In the genomic region with DNA sequence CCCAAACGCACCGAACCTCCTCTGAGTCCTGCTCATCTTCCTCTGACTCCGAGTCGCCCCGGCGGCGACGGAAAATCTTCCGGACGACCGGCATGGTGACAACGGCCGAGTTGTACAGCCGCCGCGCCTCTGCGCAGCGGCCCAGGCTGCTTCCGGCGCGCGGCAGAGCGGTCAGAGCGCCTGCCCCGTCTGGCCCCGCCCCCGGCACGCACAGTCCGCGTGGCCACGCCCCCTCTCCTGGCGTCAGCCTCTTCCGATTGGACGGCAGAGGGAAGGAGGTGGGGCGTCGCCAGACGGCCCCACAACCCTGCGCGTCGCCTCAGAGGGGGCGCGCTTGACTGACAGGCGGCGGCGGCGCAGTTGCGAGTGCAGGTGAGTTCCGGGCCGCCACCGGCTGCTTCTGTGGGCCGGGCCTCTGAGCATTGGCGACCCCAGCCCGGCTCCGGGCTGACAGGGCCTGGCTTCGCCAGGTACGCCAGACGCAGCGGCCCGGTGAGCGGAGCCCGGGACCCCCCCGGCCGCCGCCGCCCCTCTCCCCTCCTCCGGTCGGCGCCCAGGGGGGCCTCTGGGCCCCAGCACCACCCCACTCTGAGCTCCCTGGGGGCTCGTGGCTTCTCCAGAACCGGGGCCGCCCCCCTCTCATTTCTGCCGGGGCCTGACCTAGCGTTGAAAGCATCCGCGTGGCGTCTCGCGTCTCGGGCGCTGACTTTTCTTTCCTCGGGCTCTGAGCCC, we compare ENCODE assay signal across 1 cellular context.
A peak's percentile ranks its signal among the peaks of the same experiment; 100 is the strongest.
TF ChIP-seq lines count a peak whose summit lies in the region.

A gene with protein sequence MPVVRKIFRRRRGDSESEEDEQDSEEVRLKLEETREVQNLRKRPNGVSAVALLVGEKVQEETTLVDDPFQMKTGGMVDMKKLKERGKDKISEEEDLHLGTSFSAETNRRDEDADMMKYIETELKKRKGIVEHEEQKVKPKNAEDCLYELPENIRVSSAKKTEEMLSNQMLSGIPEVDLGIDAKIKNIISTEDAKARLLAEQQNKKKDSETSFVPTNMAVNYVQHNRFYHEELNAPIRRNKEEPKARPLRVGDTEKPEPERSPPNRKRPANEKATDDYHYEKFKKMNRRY (minus strand): TSS at position 148 of the 732 bp plus-strand sequence. CDS start 54 bp downstream, at position 94.
A gene (plus strand): TSS at position 331 of the 732 bp plus-strand sequence. CDS start 17,098 bp downstream, outside the sequence.

TF ChIP-seq in GM12878, 131 proteins besides CTCF, POLR2A, EP300 and RAD21 (continued from another document and continues in another):
- TF ChIP-seq, protein P1, sequence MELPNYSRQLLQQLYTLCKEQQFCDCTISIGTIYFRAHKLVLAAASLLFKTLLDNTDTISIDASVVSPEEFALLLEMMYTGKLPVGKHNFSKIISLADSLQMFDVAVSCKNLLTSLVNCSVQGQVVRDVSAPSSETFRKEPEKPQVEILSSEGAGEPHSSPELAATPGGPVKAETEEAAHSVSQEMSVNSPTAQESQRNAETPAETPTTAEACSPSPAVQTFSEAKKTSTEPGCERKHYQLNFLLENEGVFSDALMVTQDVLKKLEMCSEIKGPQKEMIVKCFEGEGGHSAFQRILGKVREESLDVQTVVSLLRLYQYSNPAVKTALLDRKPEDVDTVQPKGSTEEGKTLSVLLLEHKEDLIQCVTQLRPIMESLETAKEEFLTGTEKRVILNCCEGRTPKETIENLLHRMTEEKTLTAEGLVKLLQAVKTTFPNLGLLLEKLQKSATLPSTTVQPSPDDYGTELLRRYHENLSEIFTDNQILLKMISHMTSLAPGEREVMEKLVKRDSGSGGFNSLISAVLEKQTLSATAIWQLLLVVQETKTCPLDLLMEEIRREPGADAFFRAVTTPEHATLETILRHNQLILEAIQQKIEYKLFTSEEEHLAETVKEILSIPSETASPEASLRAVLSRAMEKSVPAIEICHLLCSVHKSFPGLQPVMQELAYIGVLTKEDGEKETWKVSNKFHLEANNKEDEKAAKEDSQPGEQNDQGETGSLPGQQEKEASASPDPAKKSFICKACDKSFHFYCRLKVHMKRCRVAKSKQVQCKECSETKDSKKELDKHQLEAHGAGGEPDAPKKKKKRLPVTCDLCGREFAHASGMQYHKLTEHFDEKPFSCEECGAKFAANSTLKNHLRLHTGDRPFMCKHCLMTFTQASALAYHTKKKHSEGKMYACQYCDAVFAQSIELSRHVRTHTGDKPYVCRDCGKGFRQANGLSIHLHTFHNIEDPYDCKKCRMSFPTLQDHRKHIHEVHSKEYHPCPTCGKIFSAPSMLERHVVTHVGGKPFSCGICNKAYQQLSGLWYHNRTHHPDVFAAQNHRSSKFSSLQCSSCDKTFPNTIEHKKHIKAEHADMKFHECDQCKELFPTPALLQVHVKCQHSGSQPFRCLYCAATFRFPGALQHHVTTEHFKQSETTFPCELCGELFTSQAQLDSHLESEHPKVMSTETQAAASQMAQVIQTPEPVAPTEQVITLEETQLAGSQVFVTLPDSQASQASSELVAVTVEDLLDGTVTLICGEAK (IDR thresholded peaks at IDR 0.05; ENCODE audit: borderline replicate concordance): peak; percentile 51; the same call in 1 of the 2 replicates
- peak; percentile 55 for TF ChIP-seq MEF2B (IDR thresholded peaks at IDR 0.05; ENCODE audit: partially characterized antibody, poor library complexity, severe bottlenecking)
- TF ChIP-seq RB1 (IDR thresholded peaks at IDR 0.05; ENCODE audit: borderline replicate concordance): no peak; the same call in 1 of the 2 replicates
- TF ChIP-seq EGR1 (IDR thresholded peaks at IDR 0.05; ENCODE audit: borderline replicate concordance in 1 of 2, low read depth in 2 of 2, low read length in 2 of 2): no peak; a peak in 1 of 3 replicates
- TF ChIP-seq ZNF274 (IDR thresholded peaks at IDR 0.05; ENCODE audit: insufficient read depth, insufficient read length): no peak
- TF ChIP-seq ZNF24 (IDR thresholded peaks at IDR 0.05): 0 out of 2 replicates have a peak, but pooled peaks have one; percentile 6
- peak; percentile 56 for TF ChIP-seq SIX5 (IDR thresholded peaks at IDR 0.05; ENCODE audit: low read depth, low read length, severe bottlenecking)
- TF ChIP-seq, protein P2, sequence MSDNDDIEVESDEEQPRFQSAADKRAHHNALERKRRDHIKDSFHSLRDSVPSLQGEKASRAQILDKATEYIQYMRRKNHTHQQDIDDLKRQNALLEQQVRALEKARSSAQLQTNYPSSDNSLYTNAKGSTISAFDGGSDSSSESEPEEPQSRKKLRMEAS (IDR thresholded peaks at IDR 0.05; ENCODE audit: low read depth, low read length): peak; percentile 75
- no peak for TF ChIP-seq FOXM1 (IDR thresholded peaks at IDR 0.05; ENCODE audit: low read depth, low read length)
- TF ChIP-seq, protein P3, sequence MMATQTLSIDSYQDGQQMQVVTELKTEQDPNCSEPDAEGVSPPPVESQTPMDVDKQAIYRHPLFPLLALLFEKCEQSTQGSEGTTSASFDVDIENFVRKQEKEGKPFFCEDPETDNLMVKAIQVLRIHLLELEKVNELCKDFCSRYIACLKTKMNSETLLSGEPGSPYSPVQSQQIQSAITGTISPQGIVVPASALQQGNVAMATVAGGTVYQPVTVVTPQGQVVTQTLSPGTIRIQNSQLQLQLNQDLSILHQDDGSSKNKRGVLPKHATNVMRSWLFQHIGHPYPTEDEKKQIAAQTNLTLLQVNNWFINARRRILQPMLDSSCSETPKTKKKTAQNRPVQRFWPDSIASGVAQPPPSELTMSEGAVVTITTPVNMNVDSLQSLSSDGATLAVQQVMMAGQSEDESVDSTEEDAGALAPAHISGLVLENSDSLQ (IDR thresholded peaks at IDR 0.05): peak; percentile 98
- peak; percentile 60; the same call in 1 of the 2 replicates for TF ChIP-seq CHD2 (IDR thresholded peaks at IDR 0.05; ENCODE audit: borderline replicate concordance, low read depth, low read length)
- peak; percentile 53; the same call in 1 of the 2 replicates for TF ChIP-seq STAT1 (conservative IDR thresholded peaks at IDR 0.05)
- TF ChIP-seq, protein P4, sequence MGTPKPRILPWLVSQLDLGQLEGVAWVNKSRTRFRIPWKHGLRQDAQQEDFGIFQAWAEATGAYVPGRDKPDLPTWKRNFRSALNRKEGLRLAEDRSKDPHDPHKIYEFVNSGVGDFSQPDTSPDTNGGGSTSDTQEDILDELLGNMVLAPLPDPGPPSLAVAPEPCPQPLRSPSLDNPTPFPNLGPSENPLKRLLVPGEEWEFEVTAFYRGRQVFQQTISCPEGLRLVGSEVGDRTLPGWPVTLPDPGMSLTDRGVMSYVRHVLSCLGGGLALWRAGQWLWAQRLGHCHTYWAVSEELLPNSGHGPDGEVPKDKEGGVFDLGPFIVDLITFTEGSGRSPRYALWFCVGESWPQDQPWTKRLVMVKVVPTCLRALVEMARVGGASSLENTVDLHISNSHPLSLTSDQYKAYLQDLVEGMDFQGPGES (IDR thresholded peaks at IDR 0.05): peak; percentile 61; the same call in 1 of the 2 replicates
- TF ChIP-seq, protein P5, sequence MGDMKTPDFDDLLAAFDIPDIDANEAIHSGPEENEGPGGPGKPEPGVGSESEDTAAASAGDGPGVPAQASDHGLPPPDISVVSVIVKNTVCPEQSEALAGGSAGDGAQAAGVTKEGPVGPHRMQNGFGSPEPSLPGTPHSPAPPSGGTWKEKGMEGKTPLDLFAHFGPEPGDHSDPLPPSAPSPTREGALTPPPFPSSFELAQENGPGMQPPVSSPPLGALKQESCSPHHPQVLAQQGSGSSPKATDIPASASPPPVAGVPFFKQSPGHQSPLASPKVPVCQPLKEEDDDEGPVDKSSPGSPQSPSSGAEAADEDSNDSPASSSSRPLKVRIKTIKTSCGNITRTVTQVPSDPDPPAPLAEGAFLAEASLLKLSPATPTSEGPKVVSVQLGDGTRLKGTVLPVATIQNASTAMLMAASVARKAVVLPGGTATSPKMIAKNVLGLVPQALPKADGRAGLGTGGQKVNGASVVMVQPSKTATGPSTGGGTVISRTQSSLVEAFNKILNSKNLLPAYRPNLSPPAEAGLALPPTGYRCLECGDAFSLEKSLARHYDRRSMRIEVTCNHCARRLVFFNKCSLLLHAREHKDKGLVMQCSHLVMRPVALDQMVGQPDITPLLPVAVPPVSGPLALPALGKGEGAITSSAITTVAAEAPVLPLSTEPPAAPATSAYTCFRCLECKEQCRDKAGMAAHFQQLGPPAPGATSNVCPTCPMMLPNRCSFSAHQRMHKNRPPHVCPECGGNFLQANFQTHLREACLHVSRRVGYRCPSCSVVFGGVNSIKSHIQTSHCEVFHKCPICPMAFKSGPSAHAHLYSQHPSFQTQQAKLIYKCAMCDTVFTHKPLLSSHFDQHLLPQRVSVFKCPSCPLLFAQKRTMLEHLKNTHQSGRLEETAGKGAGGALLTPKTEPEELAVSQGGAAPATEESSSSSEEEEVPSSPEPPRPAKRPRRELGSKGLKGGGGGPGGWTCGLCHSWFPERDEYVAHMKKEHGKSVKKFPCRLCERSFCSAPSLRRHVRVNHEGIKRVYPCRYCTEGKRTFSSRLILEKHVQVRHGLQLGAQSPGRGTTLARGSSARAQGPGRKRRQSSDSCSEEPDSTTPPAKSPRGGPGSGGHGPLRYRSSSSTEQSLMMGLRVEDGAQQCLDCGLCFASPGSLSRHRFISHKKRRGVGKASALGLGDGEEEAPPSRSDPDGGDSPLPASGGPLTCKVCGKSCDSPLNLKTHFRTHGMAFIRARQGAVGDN (IDR thresholded peaks at IDR 0.05): no peak
- peak; percentile 94 to 99 for TF ChIP-seq BHLHE40 (IDR thresholded peaks at IDR 0.05; ENCODE audit: borderline replicate concordance in 1 of 2, low read depth in 2 of 2, low read length in 1 of 2)
- TF ChIP-seq HDAC6 (IDR thresholded peaks at IDR 0.05; ENCODE audit: unreplicated experiment): no peak
- TF ChIP-seq POLR2AphosphoS5 (IDR thresholded peaks at IDR 0.05; ENCODE audit: low read length): peak; percentile 87
- no peak for TF ChIP-seq RELA (IDR thresholded peaks at IDR 0.05; ENCODE audit: borderline replicate concordance, partially characterized antibody)
- no peak; the same call in 1 of the 2 replicates for TF ChIP-seq NRF1 (conservative IDR thresholded peaks at IDR 0.05; ENCODE audit: low read depth, low read length)
- peak; percentile 69; the same call in 1 of the 2 replicates for TF ChIP-seq POLR2AphosphoS2 (IDR thresholded peaks at IDR 0.05; ENCODE audit: low read depth, low read length)
- peak; percentile 96 for TF ChIP-seq CREM (IDR thresholded peaks at IDR 0.05; ENCODE audit: low read depth)
- TF ChIP-seq SUPT20H (IDR thresholded peaks at IDR 0.05; ENCODE audit: borderline replicate concordance, control insufficient read depth, low read depth, low read length): no peak
- TF ChIP-seq CHD4 (IDR thresholded peaks at IDR 0.05): no peak
- no peak for TF ChIP-seq ATF7 (IDR thresholded peaks at IDR 0.05; ENCODE audit: low read depth)
- TF ChIP-seq ZNF207 (IDR thresholded peaks at IDR 0.05; ENCODE audit: borderline replicate concordance): no peak
- TF ChIP-seq PML (IDR thresholded peaks at IDR 0.05; ENCODE audit: low read length): peak; percentile 81; the same call in 1 of the 2 replicates
- TF ChIP-seq GATAD2B (conservative IDR thresholded peaks at IDR 0.05; ENCODE audit: low read depth): peak; percentile 76; the same call in 1 of the 2 replicates
- TF ChIP-seq IKZF1 (conservative IDR thresholded peaks at IDR 0.05): peak; percentile 70
- peak; percentile 97 for TF ChIP-seq CREB1 (IDR thresholded peaks at IDR 0.05; ENCODE audit: low read depth)
- TF ChIP-seq, protein P6, sequence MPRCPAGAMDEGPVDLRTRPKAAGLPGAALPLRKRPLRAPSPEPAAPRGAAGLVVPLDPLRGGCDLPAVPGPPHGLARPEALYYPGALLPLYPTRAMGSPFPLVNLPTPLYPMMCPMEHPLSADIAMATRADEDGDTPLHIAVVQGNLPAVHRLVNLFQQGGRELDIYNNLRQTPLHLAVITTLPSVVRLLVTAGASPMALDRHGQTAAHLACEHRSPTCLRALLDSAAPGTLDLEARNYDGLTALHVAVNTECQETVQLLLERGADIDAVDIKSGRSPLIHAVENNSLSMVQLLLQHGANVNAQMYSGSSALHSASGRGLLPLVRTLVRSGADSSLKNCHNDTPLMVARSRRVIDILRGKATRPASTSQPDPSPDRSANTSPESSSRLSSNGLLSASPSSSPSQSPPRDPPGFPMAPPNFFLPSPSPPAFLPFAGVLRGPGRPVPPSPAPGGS (IDR thresholded peaks at IDR 0.05; ENCODE audit: borderline replicate concordance, insufficient read depth, low read depth, low read length, poor library complexity, severe bottlenecking): no peak
- TF ChIP-seq GABPA (IDR thresholded peaks at IDR 0.05; ENCODE audit: low read depth): peak; percentile 66; the same call in 1 of the 2 replicates
- TF ChIP-seq, protein P7, sequence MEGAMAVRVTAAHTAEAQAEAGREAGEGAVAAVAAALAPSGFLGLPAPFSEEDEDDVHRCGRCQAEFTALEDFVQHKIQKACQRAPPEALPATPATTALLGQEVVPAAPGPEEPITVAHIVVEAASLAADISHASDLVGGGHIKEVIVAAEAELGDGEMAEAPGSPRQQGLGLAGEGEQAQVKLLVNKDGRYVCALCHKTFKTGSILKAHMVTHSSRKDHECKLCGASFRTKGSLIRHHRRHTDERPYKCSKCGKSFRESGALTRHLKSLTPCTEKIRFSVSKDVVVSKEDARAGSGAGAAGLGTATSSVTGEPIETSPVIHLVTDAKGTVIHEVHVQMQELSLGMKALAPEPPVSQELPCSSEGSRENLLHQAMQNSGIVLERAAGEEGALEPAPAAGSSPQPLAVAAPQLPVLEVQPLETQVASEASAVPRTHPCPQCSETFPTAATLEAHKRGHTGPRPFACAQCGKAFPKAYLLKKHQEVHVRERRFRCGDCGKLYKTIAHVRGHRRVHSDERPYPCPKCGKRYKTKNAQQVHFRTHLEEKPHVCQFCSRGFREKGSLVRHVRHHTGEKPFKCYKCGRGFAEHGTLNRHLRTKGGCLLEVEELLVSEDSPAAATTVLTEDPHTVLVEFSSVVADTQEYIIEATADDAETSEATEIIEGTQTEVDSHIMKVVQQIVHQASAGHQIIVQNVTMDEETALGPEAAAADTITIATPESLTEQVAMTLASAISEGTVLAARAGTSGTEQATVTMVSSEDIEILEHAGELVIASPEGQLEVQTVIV (IDR thresholded peaks at IDR 0.05; ENCODE audit: borderline replicate concordance, partially characterized antibody): peak; percentile 13
- TF ChIP-seq NR2F1 (conservative IDR thresholded peaks at IDR 0.05): 0 out of 2 replicates have a peak, but pooled peaks have one; percentile 23
- TF ChIP-seq ESRRA (IDR thresholded peaks at IDR 0.05; ENCODE audit: low read length): no peak
- no peak for TF ChIP-seq RAD51 (IDR thresholded peaks at IDR 0.05)
